ENCODE assay signal across 8 cellular contexts in genomic region chr10:78047314-78047891, GRCh38. TPM values are rescaled to one million over a fixed set of nuclear protein-coding genes. Genes with fewer than 3 reads are reported as not detected.
A peak's percentile ranks its signal among the peaks of the same experiment; 100 is the strongest.
DNase-seq lines count a peak whose midpoint lies in the region; ATAC-seq, FAIRE-seq and TF ChIP-seq lines count a peak whose summit lies in the region.

No MANE protein-coding gene starts in this region.

- no TSS peak for BruUV-seq in A673 (replicated peaks; lab: Mats Ljungman, UMichigan)

- H3K4me3 Mint-ChIP-seq in natural killer cell: no peak overlapping the region
- H3K4me3 Mint-ChIP-seq in stimulated activated memory B cell treated with anti-CD40 and anti-IgM and Interleukin-4, amounts not matched to agents 10 μg/mL and 1 μg/mL and 100 μg/mL, for 72 hours: no peak overlapping the region

- no peaks in the 10 kb centered on the region for H3K27me3 ChIP-seq in A673 (replicated peaks; ENCODE audit: insufficient read depth, low read depth, low read length, poor library complexity)
- H3K27me3 ChIP-seq in OCI-LY1 (ENCODE audit: insufficient read depth, low read length): no peaks in the 10 kb centered on the region

- CTCF ChIA-PET in A673 (lab: Charles Lee): interaction anchor here (0.5 to 2.1 kb wide), 5 partner anchors 9 to 1327 kb away, joined by 3 to 22 read pairs (median 3); no protein-coding TSS in a partner anchor

- no peak overlapping the region for H3K4me2 ChIP-seq in OCI-LY1 (ENCODE audit: low read length)

- peak; percentile 93 for TF ChIP-seq CTCF in A673 (conservative IDR thresholded peaks at IDR 0.05; ENCODE audit: low read depth, low read length)
- peak; percentile 87 for TF ChIP-seq CTCF in OCI-LY1 (IDR thresholded peaks at IDR 0.05; ENCODE audit: low read length)
- peak; percentile 87 for TF ChIP-seq CTCF in natural killer cell (IDR thresholded peaks at IDR 0.05)

- intact Hi-C loops in A673 (cut with micrococcal nuclease; ENCODE audit: unreplicated experiment) (loop anchor here (1.0 to 10.0 kb wide), 5 partner anchors 87 to 1155 kb away; no protein-coding TSS in a partner anchor), natural killer cell (cut with micrococcal nuclease) (loop anchor here (1.0 to 10.0 kb wide), 4 partner anchors 110 to 1148 kb away; no protein-coding TSS in a partner anchor)

- DNase-seq in A673 (ENCODE audit: low spot score) (peak; percentile 90), HTR-8/SVneo (ENCODE audit: insufficient read length, low spot score) (peak; percentile 76), activated T-cell treated with anti-CD3 and anti-CD28 coated beads for 24 hours (ENCODE audit: low read depth) (peak; percentile 74), natural killer cell (peak; percentile 79)

- ATAC-seq in GM18519 (IDR thresholded peaks at IDR 0.05; ENCODE audit: low FRiP score, unreplicated experiment) (peak; percentile 36), esophagus mucosa (peak; percentile 83), natural killer cell (peak; percentile 87 to 99 (median 96))
- peak; percentile 79 for ATAC-seq in stimulated activated memory B cell treated with anti-CD40 and anti-IgM and Interleukin-4, amounts not matched to agents 10 μg/mL and 1 μg/mL and 100 μg/mL, for 72 hours

- no peak overlapping the region for H3K9ac ChIP-seq in OCI-LY1 (ENCODE audit: low read length)

- H3K4me3 ChIP-seq in A673 (ENCODE audit: low read depth, low read length, poor library complexity, severe bottlenecking) (no peak overlapping the region), OCI-LY1 (ENCODE audit: low read depth, low read length, poor library complexity, severe bottlenecking) (no peak overlapping the region)

- peak overlapping the region; percentile 16 for H3K27ac ChIP-seq in A673 (ENCODE audit: low read depth, low read length, poor library complexity, severe bottlenecking)
- no peak overlapping the region for H3K27ac ChIP-seq in OCI-LY1 (ENCODE audit: low read depth, low read length, poor library complexity, severe bottlenecking)

- no peaks in the 10 kb centered on the region for H3K36me3 Mint-ChIP-seq in natural killer cell
- peaks cover 20% of the 10 kb centered on the region for H3K36me3 Mint-ChIP-seq in stimulated activated memory B cell treated with anti-CD40 and anti-IgM and Interleukin-4, amounts not matched to agents 10 μg/mL and 1 μg/mL and 100 μg/mL, for 72 hours

- no peak overlapping the region for H3K27ac Mint-ChIP-seq in natural killer cell
- no peak overlapping the region for H3K27ac Mint-ChIP-seq in stimulated activated memory B cell treated with anti-CD40 and anti-IgM and Interleukin-4, amounts not matched to agents 10 μg/mL and 1 μg/mL and 100 μg/mL, for 72 hours

- no peaks in the 10 kb centered on the region for H3K9me2 ChIP-seq in OCI-LY1 (ENCODE audit: low read depth, low read length)

- H3K4me1 ChIP-seq in A673 (ENCODE audit: insufficient read depth, low read length, poor library complexity, severe bottlenecking) (peaks cover 18% of the 10 kb centered on the region), OCI-LY1 (ENCODE audit: insufficient read depth, low read length, severe bottlenecking) (no peaks in the 10 kb centered on the region)

- POLR2A ChIA-PET in A673 (lab: Charles Lee; ENCODE audit: low non-redundant PET): interaction anchor here (0.6 kb wide), 1 partner anchor 148 kb away, joined by 4 read pairs; no protein-coding TSS in a partner anchor

- H3K4me1 Mint-ChIP-seq in natural killer cell: peaks cover 12 to 19% of the 10 kb centered on the region in 2 donors
- peaks cover 39% of the 10 kb centered on the region for H3K4me1 Mint-ChIP-seq in stimulated activated memory B cell treated with anti-CD40 and anti-IgM and Interleukin-4, amounts not matched to agents 10 μg/mL and 1 μg/mL and 100 μg/mL, for 72 hours

- FAIRE-seq in HTR-8/SVneo (lab: Jason Lieb, UNC): peak; percentile 48

- H3K27me3 Mint-ChIP-seq in natural killer cell (ENCODE audit: low read depth in 2 of 2): no peaks in the 10 kb centered on the region
- H3K27me3 Mint-ChIP-seq in stimulated activated memory B cell treated with anti-CD40 and anti-IgM and Interleukin-4, amounts not matched to agents 10 μg/mL and 1 μg/mL and 100 μg/mL, for 72 hours: no peaks in the 10 kb centered on the region

- no peaks in the 10 kb centered on the region for H4K20me1 ChIP-seq in OCI-LY1 (ENCODE audit: insufficient read depth, low read length)

- no peaks in the 10 kb centered on the region for H3F3A ChIP-seq in OCI-LY1 (ENCODE audit: insufficient read depth, low read length)

- no peak overlapping the region for H2AFZ ChIP-seq in OCI-LY1 (ENCODE audit: low read length)

- no peaks in the 10 kb centered on the region for H3K79me2 ChIP-seq in OCI-LY1 (ENCODE audit: insufficient read depth, low read length)

- H3K9me3 Mint-ChIP-seq in natural killer cell: no peaks in the 10 kb centered on the region
- H3K9me3 Mint-ChIP-seq in stimulated activated memory B cell treated with anti-CD40 and anti-IgM and Interleukin-4, amounts not matched to agents 10 μg/mL and 1 μg/mL and 100 μg/mL, for 72 hours: no peaks in the 10 kb centered on the region

- peaks cover 3% of the 10 kb centered on the region for H3K36me3 ChIP-seq in A673 (ENCODE audit: insufficient read depth, low read length, poor library complexity, severe bottlenecking)
- H3K36me3 ChIP-seq in OCI-LY1 (ENCODE audit: insufficient read depth, low read length): peaks cover 11% of the 10 kb centered on the region

- no peaks in the 10 kb centered on the region for H3K9me3 ChIP-seq in A673 (ENCODE audit: low read depth, low read length, poor library complexity, severe bottlenecking)
- H3K9me3 ChIP-seq in OCI-LY1 (ENCODE audit: low read length): no peaks in the 10 kb centered on the region

RNA-seq across cellular contexts. Expression of gene RPS24, which starts 13.7 kb away (rescaled TPM):
- 1,384 and 1,553 TPM in 2 replicates for total RNA-seq in A673 (2021)
- 1,500 TPM for total RNA-seq in esophagus mucosa
- 1,000 to 10,000 TPM in 1 of 3 donors, 100 to 1,000 TPM in 2; 887 to 1,039 (median 981) TPM for total RNA-seq in natural killer cell

RNA-seq across cellular contexts. Expression of gene POLR3A, which starts 18.1 kb away (rescaled TPM):
- total RNA-seq in A673 (2021) (27.3 and 27.8 TPM in 2 replicates), esophagus mucosa (8.3 TPM), natural killer cell (10 to 100 TPM; 15.6 to 21.0 (median 17.9) TPM)

Comparison
In these comparisons a context has a peak if more than half of its experiments do, and no peak if none do; other contexts are left out.
1. ATAC-seq: peak in every context shown above with its lines; median percentile 96 in natural killer cell; 83 in esophagus mucosa; 79 in stimulated activated memory B cell treated with anti-CD40 and anti-IgM and Interleukin-4, amounts not matched to agents 10 μg/mL and 1 μg/mL and 100 μg/mL, for 72 hours; 36 in GM18519.